In the genomic region with DNA sequence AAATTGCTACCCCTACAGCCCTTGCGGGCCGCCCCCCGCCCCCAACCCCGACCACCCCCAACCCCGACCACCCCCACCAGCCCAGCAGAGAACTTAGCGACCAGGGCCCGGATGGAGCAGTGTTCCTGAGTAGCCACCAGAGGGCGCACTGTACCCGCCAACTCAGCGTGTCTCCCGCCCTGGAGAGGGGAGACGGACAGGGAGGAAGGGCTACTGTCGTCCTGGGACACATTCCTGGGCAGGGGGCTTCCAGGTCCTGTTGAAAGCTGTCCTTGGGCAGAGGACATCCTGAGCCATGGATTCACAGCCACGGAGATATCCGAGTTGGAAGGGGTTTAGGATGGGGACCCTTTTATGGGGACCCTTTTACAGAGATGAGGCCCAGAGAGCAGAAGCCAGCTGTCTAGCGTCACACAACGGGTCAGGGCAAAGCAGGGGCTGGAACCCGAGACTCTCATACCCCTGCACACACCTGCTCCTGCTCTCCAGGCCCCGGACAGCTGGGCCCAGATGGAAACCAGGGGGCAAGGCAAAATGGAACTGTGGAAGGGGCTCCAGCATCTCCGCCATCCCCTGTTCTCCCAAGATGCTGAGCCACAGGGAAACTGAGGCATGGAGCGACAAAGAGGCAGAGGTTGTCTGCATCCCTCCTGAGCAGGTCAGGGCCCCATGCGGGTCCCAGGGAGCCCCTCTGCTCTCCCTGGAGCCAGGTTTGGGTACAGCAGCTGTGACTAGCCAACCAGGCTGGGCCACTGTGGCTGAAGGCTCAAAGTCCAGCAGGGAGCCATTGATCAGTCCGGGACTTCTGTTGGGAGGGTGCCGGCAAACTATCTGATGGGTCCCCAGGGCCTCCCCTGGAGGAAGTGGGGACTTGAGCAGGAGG, we compare ENCODE assay signal across 9 cellular contexts. TPM values are rescaled to one million over a fixed set of nuclear protein-coding genes. Genes with fewer than 3 reads are reported as not detected.
DNase-seq lines count a peak whose midpoint lies in the region; ATAC-seq and TF ChIP-seq lines count a peak whose summit lies in the region.
"Had no signal": no experiment of that assay in that cellular context is flagged by ENCODE, and none has a peak within 500 bp of the region (broad histone marks: within the 10 kb centered on the region; RNA-seq: fewer than 3 reads in every experiment).

No MANE protein-coding gene starts in this region.

- DNase-seq in DMS153 (lab: John Stamatoyannopoulos, UW), result peak; percentile 66
- peak; percentile 58 for DNase-seq in NCI-H460 (ENCODE audit: extremely low read depth, low read depth)
- DNase-seq in activated CD4-positive, alpha-beta T cell treated with anti-CD3 and anti-CD28 coated beads, Interleukin-2, amount 50 U/mL, for 48 hours, result peak; percentile 74 to 80
- DNase-seq in dorsolateral prefrontal cortex, result peak; percentile 60 to 82 (median 68)
- DNase-seq in lung microvascular endothelial cell (ENCODE audit: low read depth in 2 of 2), result peak; percentile 63 to 78
- peak; percentile 59 to 63 for DNase-seq in stimulated activated CD8-positive, alpha-beta memory T cell treated with anti-CD3 and anti-CD28 coated beads, Interleukin-15, amount 100 ng/mL, for 48 hours (ENCODE audit: low read depth in 2 of 2)

- H3K27me3 ChIP-seq in dorsolateral prefrontal cortex, result no peaks in the 10 kb centered on the region

- H3K27ac ChIP-seq in dorsolateral prefrontal cortex, result peak overlapping the region in 21 of 59 donors; percentile 2 to 72 (median 38)

- peak overlapping the region in 5 of 59 donors; percentile 15 to 46 (median 25) for H3K4me3 ChIP-seq in dorsolateral prefrontal cortex

- peak; percentile 40 to 84 (median 74) for TF ChIP-seq CTCF in dorsolateral prefrontal cortex (IDR thresholded peaks at IDR 0.05 in 54 of 56, conservative IDR thresholded peaks at IDR 0.05 in 2 of 56; ENCODE audit: low read depth in 1 of 56, partially characterized antibody in 56 of 56)

- intact Hi-C loops in dorsolateral prefrontal cortex (cut with DNase I), result loop anchor here (1.0 to 10.0 kb wide), 4 partner anchors 19 to 1550 kb away; a partner anchor contains a TSS

- ATAC-seq in HG02678 (IDR thresholded peaks at IDR 0.05; ENCODE audit: unreplicated experiment) (peak; percentile 65), GM21576 (IDR thresholded peaks at IDR 0.05; ENCODE audit: unreplicated experiment) (no peak)

RNA-seq across cellular contexts. Expression of a gene that starts 25.0 kb away (rescaled TPM):
- not detected in 2 replicates for total RNA-seq in NCI-H460 (2014; rRNA removed; shearing (Covaris generic))
- not detected in 2 replicates for polyA plus RNA-seq in NCI-H460 (2014; cell fraction: nucleus; rRNA removed)
- total RNA-seq in dorsolateral prefrontal cortex, result 100 to 1,000 TPM in 2 of 120 experiments, 10 to 100 TPM in 116, 1 to 10 TPM in 2; 8.8 to 116 (median 32.9) TPM
- 33.8 and 66.7 TPM in 2 replicates for total RNA-seq in lung microvascular endothelial cell

RNA-seq across cellular contexts. Expression of a gene that starts 59.2 kb away (rescaled TPM):
- 0.09 and 0.30 TPM in 2 replicates for total RNA-seq in NCI-H460 (2014; rRNA removed; shearing (Covaris generic))
- not detected in 2 replicates for polyA plus RNA-seq in NCI-H460 (2014; cell fraction: nucleus; rRNA removed)
- total RNA-seq in dorsolateral prefrontal cortex (1 to 10 TPM in 16 of 120 experiments, under 1 TPM in 94, not detected in 10; 0.11 to 2.4 (median 0.50) TPM), lung microvascular endothelial cell (under 0.01 TPM in 2 replicates)
- total RNA-seq: T-helper 2 cell treated with Interferon-gamma antibody and Interleukin-4, amounts not matched to agents 100 ng/mL and 5 ng/mL, for 36 hours had no signal
